8 cellular contexts compared by ENCODE assay signal in the genomic region with DNA sequence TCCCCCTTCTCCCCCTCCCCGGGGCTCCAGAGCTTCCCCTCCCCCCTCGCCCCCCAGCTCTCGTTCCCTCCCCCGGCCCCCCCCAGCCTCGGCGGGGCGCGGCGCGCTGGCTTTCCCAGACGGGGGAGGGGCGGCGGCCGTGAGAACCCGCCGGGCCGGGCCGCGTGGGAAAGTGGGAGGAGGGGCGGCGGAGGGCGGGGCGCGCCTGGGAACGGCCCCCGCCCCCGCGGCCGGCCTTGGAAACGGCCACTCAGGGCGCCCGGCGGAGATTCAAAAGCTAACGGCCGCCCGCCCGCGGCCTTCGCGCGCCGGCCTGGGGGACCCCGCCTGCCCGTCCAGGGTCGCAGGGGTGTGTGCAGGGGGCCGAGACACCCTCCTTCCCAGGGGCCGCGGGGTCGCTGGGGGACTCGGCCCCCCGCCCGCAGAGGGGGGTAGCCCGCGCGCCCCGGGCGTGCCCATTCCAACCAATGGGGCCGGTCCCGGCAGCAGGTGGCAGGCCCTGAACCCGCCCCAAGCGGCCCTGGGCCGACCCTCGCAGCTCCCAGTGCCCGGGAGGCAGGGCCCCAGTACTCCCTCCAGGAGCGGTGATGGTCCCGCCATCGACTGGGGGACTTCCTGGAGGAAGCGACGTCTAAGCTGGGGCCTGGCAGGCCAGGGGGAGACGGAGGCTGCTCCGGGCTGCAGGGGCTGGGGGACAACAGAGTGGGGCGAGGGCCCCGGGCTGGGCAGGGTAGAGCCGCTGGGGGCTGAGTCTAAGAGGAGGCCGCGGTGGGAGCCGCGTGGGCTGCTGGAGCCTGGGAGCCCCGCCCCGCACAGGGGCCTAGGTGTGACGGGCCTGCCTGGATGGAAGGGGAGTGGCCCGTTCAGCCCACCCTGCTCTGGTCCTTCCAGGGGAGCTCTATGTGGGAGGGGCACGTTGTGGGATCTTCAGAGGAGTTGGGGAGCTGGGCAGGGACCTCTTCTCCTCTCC. TPM values are rescaled to one million over a fixed set of nuclear protein-coding genes. Genes with fewer than 3 reads are reported as not detected.
DNase-seq lines count a peak whose midpoint lies in the region; ATAC-seq and TF ChIP-seq lines count a peak whose summit lies in the region.

No MANE protein-coding gene starts in this region.

- H3K36me3 ChIP-seq in OCI-LY3 (replicated peaks; ENCODE audit: low read depth, low read length) (no peaks in the 10 kb centered on the region), neural progenitor cell (no peaks in the 10 kb centered on the region)

- DNase-seq in activated CD4-positive, alpha-beta T cell treated with anti-CD3 and anti-CD28 coated beads, Interleukin-2, amount 10 ng/mL, durations not matched to agents 7 days and 5 days: peak; percentile 5
- no peak for DNase-seq in activated CD4-positive, alpha-beta T cell treated with anti-CD3 and anti-CD28 coated beads, Interleukin-2, amount 50 U/mL, for 1 hour
- DNase-seq in endothelial cell (ENCODE audit: low spot score): peak; percentile 83
- peak; percentile 81 for DNase-seq in neural progenitor cell (ENCODE audit: low spot score)
- no peak for DNase-seq in stimulated activated naive CD4-positive, alpha-beta T cell treated with Interleukin-2 at 50 U/mL for 16 hours (lab: John Stamatoyannopoulos, UW)
- DNase-seq in NCI-H524 (lab: John Stamatoyannopoulos, UW): no peak

- CTCF ChIA-PET in activated CD4-positive, alpha-beta T cell treated with anti-CD3 and anti-CD28 coated beads, Interleukin-2, amount 10 ng/mL, durations not matched to agents 7 days and 5 days (lab: Charles Lee): interaction anchor here (0.5 to 1.5 kb wide), 2 partner anchors 14 to 159 kb away, joined by 3 to 7 read pairs; partner anchors contain the start of gene NRARP

- no peak overlapping the region for H3K4me3 Mint-ChIP-seq in activated CD4-positive, alpha-beta T cell treated with anti-CD3 and anti-CD28 coated beads, Interleukin-2, amount 10 ng/mL, durations not matched to agents 7 days and 5 days
- H3K4me3 Mint-ChIP-seq in endothelial cell (ENCODE audit: unreplicated experiment) (no peak overlapping the region), neural progenitor cell (peak overlapping the region; percentile 55)

- H2AFZ ChIP-seq in OCI-LY3 (ENCODE audit: low read depth, low read length) (0 out of 2 replicates have a peak overlapping the region, but pooled peaks have one; percentile 14), neural progenitor cell (replicated peaks) (peak overlapping the region; percentile 73)

- no peak for TF ChIP-seq CTCF in OCI-LY3 (IDR thresholded peaks at IDR 0.05; ENCODE audit: low read depth, low read length)
- no peak for TF ChIP-seq CTCF in endothelial cell (IDR thresholded peaks at IDR 0.05; ENCODE audit: unreplicated experiment)
- no peak for TF ChIP-seq CTCF in neural progenitor cell (IDR thresholded peaks at IDR 0.05)

- H3K79me2 ChIP-seq in OCI-LY3 (ENCODE audit: low read length) (no peaks in the 10 kb centered on the region), neural progenitor cell (ENCODE audit: low read depth) (no peaks in the 10 kb centered on the region)

- H3K27me3 ChIP-seq in OCI-LY3 (ENCODE audit: low read depth, low read length) (no peaks in the 10 kb centered on the region), neural progenitor cell (no peaks in the 10 kb centered on the region)

- peaks cover 3% of the 10 kb centered on the region for H3K27me3 Mint-ChIP-seq in activated CD4-positive, alpha-beta T cell treated with anti-CD3 and anti-CD28 coated beads, Interleukin-2, amount 10 ng/mL, durations not matched to agents 7 days and 5 days
- peaks cover 2% of the 10 kb centered on the region for H3K27me3 Mint-ChIP-seq in endothelial cell (ENCODE audit: unreplicated experiment)
- H3K27me3 Mint-ChIP-seq in neural progenitor cell (ENCODE audit: insufficient read depth, low read depth): no peaks in the 10 kb centered on the region

- no peaks in the 10 kb centered on the region for H3K9me3 ChIP-seq in OCI-LY3 (ENCODE audit: insufficient read depth, low read length)
- H3K9me3 ChIP-seq in neural progenitor cell (ENCODE audit: low read depth): no peaks in the 10 kb centered on the region

- peaks cover 30% of the 10 kb centered on the region for H3F3A ChIP-seq in neural progenitor cell (ENCODE audit: low read depth)

- no peak for ATAC-seq in GM18520 (IDR thresholded peaks at IDR 0.05; ENCODE audit: unreplicated experiment)

- no peaks in the 10 kb centered on the region for H3K9me3 Mint-ChIP-seq in activated CD4-positive, alpha-beta T cell treated with anti-CD3 and anti-CD28 coated beads, Interleukin-2, amount 10 ng/mL, durations not matched to agents 7 days and 5 days
- H3K9me3 Mint-ChIP-seq in endothelial cell (ENCODE audit: unreplicated experiment) (no peaks in the 10 kb centered on the region), neural progenitor cell (no peaks in the 10 kb centered on the region)

- H3K36me3 Mint-ChIP-seq in activated CD4-positive, alpha-beta T cell treated with anti-CD3 and anti-CD28 coated beads, Interleukin-2, amount 10 ng/mL, durations not matched to agents 7 days and 5 days (ENCODE audit: low read depth): no peaks in the 10 kb centered on the region
- H3K36me3 Mint-ChIP-seq in endothelial cell (ENCODE audit: low read depth, unreplicated experiment) (no peaks in the 10 kb centered on the region), neural progenitor cell (no peaks in the 10 kb centered on the region)

- H3K4me1 Mint-ChIP-seq in activated CD4-positive, alpha-beta T cell treated with anti-CD3 and anti-CD28 coated beads, Interleukin-2, amount 10 ng/mL, durations not matched to agents 7 days and 5 days: peaks cover 4% of the 10 kb centered on the region
- H3K4me1 Mint-ChIP-seq in endothelial cell (ENCODE audit: unreplicated experiment) (peaks cover 3% of the 10 kb centered on the region), neural progenitor cell (peaks cover 24% of the 10 kb centered on the region)

- peaks cover 27% of the 10 kb centered on the region for H3K4me1 ChIP-seq in OCI-LY3 (ENCODE audit: low read length)
- peaks cover 38% of the 10 kb centered on the region for H3K4me1 ChIP-seq in neural progenitor cell

- POLR2A ChIA-PET in activated CD4-positive, alpha-beta T cell treated with anti-CD3 and anti-CD28 coated beads, Interleukin-2, amount 10 ng/mL, durations not matched to agents 7 days and 5 days (lab: Charles Lee): no interaction called here

- H3K4me2 ChIP-seq in OCI-LY3 (ENCODE audit: low read length) (peak overlapping the region; percentile 95), neural progenitor cell (peak overlapping the region; percentile 69)

- H3K27ac ChIP-seq in OCI-LY3 (ENCODE audit: low read length): peak overlapping the region; percentile 53
- no peak overlapping the region for H3K27ac ChIP-seq in neural progenitor cell

- H3K27ac Mint-ChIP-seq in activated CD4-positive, alpha-beta T cell treated with anti-CD3 and anti-CD28 coated beads, Interleukin-2, amount 10 ng/mL, durations not matched to agents 7 days and 5 days: no peak overlapping the region
- no peak overlapping the region for H3K27ac Mint-ChIP-seq in endothelial cell (ENCODE audit: unreplicated experiment)
- H3K27ac Mint-ChIP-seq in neural progenitor cell: peak overlapping the region; percentile 78

- peak overlapping the region; percentile 87 for H3K4me3 ChIP-seq in OCI-LY3 (ENCODE audit: low read length)
- peak overlapping the region; percentile 14 for H3K4me3 ChIP-seq in neural progenitor cell

- H3K9ac ChIP-seq in OCI-LY3 (ENCODE audit: low read length) (peak overlapping the region; percentile 94), neural progenitor cell (no peak overlapping the region)

- H4K20me1 ChIP-seq in OCI-LY3 (ENCODE audit: insufficient read depth, low read length): no peaks in the 10 kb centered on the region
- no peaks in the 10 kb centered on the region for H4K20me1 ChIP-seq in neural progenitor cell (ENCODE audit: low read depth)

RNA-seq across cellular contexts. Expression of gene NRARP, which starts 14.2 kb away (rescaled TPM):
- total RNA-seq in activated CD4-positive, alpha-beta T cell treated with anti-CD3 and anti-CD28 coated beads, Interleukin-2, amount 10 ng/mL, durations not matched to agents 7 days and 5 days: under 1 TPM; 0.32 to 0.44 TPM
- total RNA-seq in endothelial cell (ENCODE audit: unreplicated experiment) (170 TPM), neural progenitor cell (ENCODE audit: low replicate concordance) (20.7 and 25.2 TPM in 2 replicates)

RNA-seq across cellular contexts. Expression of gene TOR4A, which starts 38.8 kb away (rescaled TPM):
- total RNA-seq in activated CD4-positive, alpha-beta T cell treated with anti-CD3 and anti-CD28 coated beads, Interleukin-2, amount 10 ng/mL, durations not matched to agents 7 days and 5 days: 1 to 10 TPM; 6.0 to 7.1 TPM
- total RNA-seq in endothelial cell (ENCODE audit: unreplicated experiment) (37.7 TPM), neural progenitor cell (ENCODE audit: low replicate concordance) (0.39 and 2.8 TPM in 2 replicates)

Comparison
In these comparisons a context has a peak if more than half of its experiments do, and no peak if none do; other contexts are left out.
1. DNase-seq: peak in activated CD4-positive, alpha-beta T cell treated with anti-CD3 and anti-CD28 coated beads, Interleukin-2, amount 10 ng/mL, durations not matched to agents 7 days and 5 days (single experiment), endothelial cell (single experiment) and neural progenitor cell (single experiment); none in activated CD4-positive, alpha-beta T cell treated with anti-CD3 and anti-CD28 coated beads, Interleukin-2, amount 50 U/mL, for 1 hour (single experiment), stimulated activated naive CD4-positive, alpha-beta T cell treated with Interleukin-2 at 50 U/mL for 16 hours (single experiment) and NCI-H524 (0 of 2).
2. RNA of gene NRARP, which starts 14.2 kb away (total RNA-seq): 170 TPM in endothelial cell (single experiment) and 20.7 to 25.2 TPM in neural progenitor cell; 0.32 to 0.44 TPM in activated CD4-positive, alpha-beta T cell treated with anti-CD3 and anti-CD28 coated beads, Interleukin-2, amount 10 ng/mL, durations not matched to agents 7 days and 5 days; every median in the first group is over 10 times any median in the second.